16 cellular contexts compared by ENCODE assay signal in genomic region chr18:22186484-22186971, GRCh38. TPM values are rescaled to one million over a fixed set of nuclear protein-coding genes. Genes with fewer than 3 reads are reported as not detected.
A peak's percentile ranks its signal among the peaks of the same experiment; 100 is the strongest.
DNase-seq lines count a peak whose midpoint lies in the region; ATAC-seq and TF ChIP-seq lines count a peak whose summit lies in the region.
"Had no signal": no experiment of that assay in that cellular context is flagged by ENCODE, and none has a peak within 500 bp of the region (broad histone marks: within the 10 kb centered on the region; RNA-seq: fewer than 3 reads in every experiment).

No MANE protein-coding gene starts in this region.

- no peak for TF ChIP-seq CTCF in epithelial cell of esophagus (IDR thresholded peaks at IDR 0.05; ENCODE audit: insufficient read depth, low read depth, low read length, missing control alignments)
- TF ChIP-seq CTCF in uterus (IDR thresholded peaks at IDR 0.05): no peak
- no peak for TF ChIP-seq CTCF in SK-N-SH (IDR thresholded peaks at IDR 0.05)

- H3F3A ChIP-seq in SK-N-SH (replicated peaks; ENCODE audit: insufficient read depth): no peaks in the 10 kb centered on the region

- H3K79me2 ChIP-seq in SK-N-SH (ENCODE audit: insufficient read depth): no peaks in the 10 kb centered on the region

- peak; percentile 32 for DNase-seq in RPMI7951 (ENCODE audit: low read depth)
- DNase-seq in epithelial cell of esophagus (ENCODE audit: low read depth): peak; percentile 63
- no peak for DNase-seq in uterus
- no peak for DNase-seq in SK-N-SH
- DNase-seq in iPS-NIHi7 (ENCODE audit: extremely low spot score): no peak
- DNase-seq: activated CD4-positive, alpha-beta T cell treated with anti-CD3 and anti-CD28 coated beads, Interleukin-2, amount 50 U/mL, for 1 hour; activated naive CD8-positive, alpha-beta T cell treated with anti-CD3 and anti-CD28 coated beads, Interleukin-2, amount 10 ng/mL, durations not matched to agents 7 days and 5 days; activated T-cell treated with anti-CD3 and anti-CD28 coated beads, Interleukin-2, amount 50 U/mL, for 4 hours; DND-41; islet precursor cell; Karpas-422; NCI-H1436 treated with DMSO at 0.1 percent for 48 hours; stimulated activated CD4-positive, alpha-beta T cell treated with anti-CD3 and anti-CD28 coated beads, Interleukin-15, amount 100 ng/mL, for 24 hours had no signal

- H3K4me3 ChIP-seq in epithelial cell of esophagus (ENCODE audit: low read length): no peak overlapping the region
- peak overlapping the region; percentile 18 for H3K4me3 ChIP-seq in mucosa of stomach (ENCODE audit: low read length)
- H3K4me3 ChIP-seq in uterus: no peak overlapping the region
- H3K4me3 ChIP-seq in SK-N-SH (ENCODE audit: low read depth in 2 of 2, low read length in 1 of 2): no peak overlapping the region

- no peak overlapping the region for H3K4me2 ChIP-seq in SK-N-SH

- 5% methylated on average over 6 of the region's 6 CpGs for WGBS in SK-N-SH (ENCODE audit: low lambda C conversion rate)

- intact Hi-C loops in uterus (cut with DNase I; ENCODE audit: low total_unique reads): no loop called here

- ATAC-seq in HG03457 (IDR thresholded peaks at IDR 0.05; ENCODE audit: unreplicated experiment): no peak
- ATAC-seq: activated T-cell treated with anti-CD3 and anti-CD28 coated beads, Interleukin-2, amount 50 U/mL, for 4 hours; SK-N-SH treated with all-trans-retinoic acid at 6 μM for 48 hours had no signal

- TF ChIP-seq POLR2A in uterus (IDR thresholded peaks at IDR 0.05): no peak

- H3K9me3 ChIP-seq in mucosa of stomach (ENCODE audit: control insufficient read depth, low read length) (no peaks in the 10 kb centered on the region), uterus (no peaks in the 10 kb centered on the region), SK-N-SH (no peaks in the 10 kb centered on the region)

- H3K9ac ChIP-seq in mucosa of stomach (ENCODE audit: low read length) (peak overlapping the region; percentile 55), SK-N-SH (no peak overlapping the region)

- TF ChIP-seq RAD21 in SK-N-SH (IDR thresholded peaks at IDR 0.05; ENCODE audit: low read length): no peak

- H3K4me1 ChIP-seq in mucosa of stomach (ENCODE audit: control insufficient read depth, insufficient read depth, low read length): peaks cover 59% of the 10 kb centered on the region
- H3K4me1 ChIP-seq in uterus: peaks cover 18 to 19% of the 10 kb centered on the region in 2 donors
- H3K4me1 ChIP-seq in SK-N-SH (ENCODE audit: control insufficient read depth in 1 of 2, insufficient read depth in 2 of 2, low read depth in 1 of 2, low read length in 1 of 2): no peaks in the 10 kb centered on the region

- CTCF ChIA-PET in SK-N-SH (lab: Yijun Ruan, JAX): interaction anchor here (1.5 kb wide), 1 partner anchor 10 kb away, joined by 4 read pairs; no protein-coding TSS in a partner anchor

- no peaks in the 10 kb centered on the region for H3K9me2 ChIP-seq in SK-N-SH

- POLR2A ChIA-PET in SK-N-SH (lab: Yijun Ruan, JAX): no interaction called here

- no peak for TF ChIP-seq EP300 in SK-N-SH (IDR thresholded peaks at IDR 0.05; ENCODE audit: borderline replicate concordance in 1 of 2, low read depth in 1 of 2, low read length in 1 of 2)

- H2AFZ ChIP-seq in SK-N-SH (ENCODE audit: low read depth): no peak overlapping the region

- no peaks in the 10 kb centered on the region for H4K20me1 ChIP-seq in SK-N-SH (ENCODE audit: insufficient read depth)

- H3K27ac ChIP-seq in uterus: peak overlapping the region; percentile 85 to 87
- H3K27ac ChIP-seq in SK-N-SH (ENCODE audit: low read depth in 2 of 2, low read length in 1 of 2): no peak overlapping the region

- H3K36me3 ChIP-seq in mucosa of stomach (ENCODE audit: control insufficient read depth, insufficient read depth, low read length) (peaks cover 25% of the 10 kb centered on the region), uterus (no peaks in the 10 kb centered on the region), SK-N-SH (replicated peaks in 1 of 2; ENCODE audit: control insufficient read depth in 1 of 2, insufficient read depth in 2 of 2, low read length in 1 of 2) (no peaks in the 10 kb centered on the region)

- H3K27me3 ChIP-seq in mucosa of stomach (ENCODE audit: control insufficient read depth, insufficient read depth, low read length): no peaks in the 10 kb centered on the region
- no peaks in the 10 kb centered on the region for H3K27me3 ChIP-seq in uterus
- peaks cover 71% of the 10 kb centered on the region for H3K27me3 ChIP-seq in SK-N-SH (ENCODE audit: insufficient read depth)

TF ChIP-seq in SK-N-SH, 30 proteins besides CTCF, POLR2A, EP300 and RAD21:
- TF ChIP-seq, protein P1, sequence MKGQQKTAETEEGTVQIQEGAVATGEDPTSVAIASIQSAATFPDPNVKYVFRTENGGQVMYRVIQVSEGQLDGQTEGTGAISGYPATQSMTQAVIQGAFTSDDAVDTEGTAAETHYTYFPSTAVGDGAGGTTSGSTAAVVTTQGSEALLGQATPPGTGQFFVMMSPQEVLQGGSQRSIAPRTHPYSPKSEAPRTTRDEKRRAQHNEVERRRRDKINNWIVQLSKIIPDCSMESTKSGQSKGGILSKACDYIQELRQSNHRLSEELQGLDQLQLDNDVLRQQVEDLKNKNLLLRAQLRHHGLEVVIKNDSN (IDR thresholded peaks at IDR 0.05; ENCODE audit: borderline replicate concordance, low read depth): no peak
- TF ChIP-seq ZBTB33 (IDR thresholded peaks at IDR 0.05; ENCODE audit: borderline replicate concordance, low read depth) (no peak), NRF1 (IDR thresholded peaks at IDR 0.05; ENCODE audit: low read depth, low read length) (no peak), TCF12 (IDR thresholded peaks at IDR 0.05) (no peak), TAF1 (IDR thresholded peaks at IDR 0.05; ENCODE audit: borderline replicate concordance, low read depth, low read length) (no peak), ELF1 (IDR thresholded peaks at IDR 0.05) (no peak), RCOR1 (IDR thresholded peaks at IDR 0.05; ENCODE audit: low read length) (no peak), POLR2AphosphoS5 (IDR thresholded peaks at IDR 0.05; ENCODE audit: low read depth, low read length) (no peak), RFX5 (IDR thresholded peaks at IDR 0.05; ENCODE audit: low read length) (no peak), IRF3 (IDR thresholded peaks at IDR 0.05; ENCODE audit: low read depth, low read length) (no peak), PBX3 (IDR thresholded peaks at IDR 0.05) (no peak), FOSL2 (IDR thresholded peaks at IDR 0.05; ENCODE audit: borderline replicate concordance, low read depth) (no peak), GATA2 (CRISPR knock-in tag; IDR thresholded peaks at IDR 0.05) (no peak), NFIC (IDR thresholded peaks at IDR 0.05; ENCODE audit: borderline replicate concordance) (no peak), CHD2 (IDR thresholded peaks at IDR 0.05; ENCODE audit: low read length, partially characterized antibody) (no peak), SMC3 (IDR thresholded peaks at IDR 0.05; ENCODE audit: low read depth, low read length) (no peak)
- TF ChIP-seq, protein P2, sequence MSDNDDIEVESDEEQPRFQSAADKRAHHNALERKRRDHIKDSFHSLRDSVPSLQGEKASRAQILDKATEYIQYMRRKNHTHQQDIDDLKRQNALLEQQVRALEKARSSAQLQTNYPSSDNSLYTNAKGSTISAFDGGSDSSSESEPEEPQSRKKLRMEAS (IDR thresholded peaks at IDR 0.05; ENCODE audit: low read depth): no peak

RNA-seq across cellular contexts. Expression of gene GATA6, which starts 17.1 kb away (rescaled TPM):
- total RNA-seq in RPMI7951 (2014; rRNA removed; shearing (Covaris generic)): 2.9 and 3.3 TPM in 2 replicates
- total RNA-seq in uterus: 10 to 100 TPM; 28.2 to 59.6 (median 39.5) TPM
- not detected in 2 replicates for polyA plus RNA-seq in SK-N-SH (2012; rRNA removed)
- not detected in 2 replicates for polyA plus RNA-seq in SK-N-SH (2012; cell fraction: cytosol; rRNA removed)
- not detected in 2 replicates for polyA plus RNA-seq in SK-N-SH (2012; cell fraction: nucleus; rRNA removed)

Comparison
In these comparisons a context has a peak if more than half of its experiments do, and no peak if none do; other contexts are left out.
1. DNase-seq: peak in RPMI7951 (single experiment) and epithelial cell of esophagus (single experiment); none in uterus (0 of 2), SK-N-SH (single experiment) and iPS-NIHi7 (single experiment).
2. H3K27ac ChIP-seq: peak in uterus (2 of 2); none in SK-N-SH (0 of 2).